11 cellular contexts compared by ENCODE assay signal in the genomic region with DNA sequence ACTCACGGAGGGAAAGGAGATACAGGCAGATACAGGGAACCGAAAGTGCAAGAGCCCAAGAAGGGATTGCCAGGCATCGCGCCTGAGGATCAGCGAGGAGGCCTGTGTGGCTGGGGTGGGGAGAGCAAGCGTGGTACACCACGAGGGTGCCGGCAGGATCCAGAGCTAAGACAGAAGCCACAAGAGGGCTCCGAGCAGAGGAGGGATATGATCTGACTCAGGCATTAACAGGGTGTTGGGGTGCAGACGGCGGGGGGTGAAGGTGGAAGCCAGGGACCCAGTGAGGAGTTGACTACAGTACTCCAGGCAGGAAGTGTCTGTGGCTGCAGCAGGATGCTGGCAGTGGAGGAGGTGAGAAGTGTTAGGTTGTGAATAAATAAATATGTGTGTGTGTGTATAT. TPM values are rescaled to one million over a fixed set of nuclear protein-coding genes. Genes with fewer than 3 reads are reported as not detected.
A peak's percentile ranks its signal among the peaks of the same experiment; 100 is the strongest.
DNase-seq lines count a peak whose midpoint lies in the region; TF ChIP-seq lines count a peak whose summit lies in the region.
"Had no signal": no experiment of that assay in that cellular context is flagged by ENCODE, and none has a peak within 500 bp of the region (broad histone marks: within the 10 kb centered on the region; RNA-seq: fewer than 3 reads in every experiment).

No MANE protein-coding gene starts in this region.

- H3K36me3 ChIP-seq in adrenal gland (replicated peaks in 1 of 2) (peaks cover 0 to 6% of the 10 kb centered on the region in 2 donors), esophagus squamous epithelium (peaks cover 0 to 80% (median 9%) of the 10 kb centered on the region in 3 donors)

- H3K36me3 Mint-ChIP-seq in activated CD4-positive, alpha-beta T cell treated with anti-CD3 and anti-CD28 coated beads, Interleukin-2, amount 10 ng/mL, durations not matched to agents 24 days and 14 days (ENCODE audit: low read depth), result peaks cover 39% of the 10 kb centered on the region

- H3K27ac Mint-ChIP-seq in activated CD4-positive, alpha-beta T cell treated with anti-CD3 and anti-CD28 coated beads, Interleukin-2, amount 10 ng/mL, durations not matched to agents 24 days and 14 days, result peak overlapping the region; percentile 89

- TF ChIP-seq CTCF in adrenal gland (IDR thresholded peaks at IDR 0.05) (no peak), esophagus squamous epithelium (IDR thresholded peaks at IDR 0.05) (no peak)

- peak overlapping the region; percentile 65 for H3K4me3 Mint-ChIP-seq in activated CD4-positive, alpha-beta T cell treated with anti-CD3 and anti-CD28 coated beads, Interleukin-2, amount 10 ng/mL, durations not matched to agents 24 days and 14 days

- H3K4me1 ChIP-seq in adrenal gland (replicated peaks in 1 of 2) (peaks cover 0 to 9% of the 10 kb centered on the region in 2 donors), esophagus squamous epithelium (peaks cover 4 to 33% (median 8%) of the 10 kb centered on the region in 3 donors)

- no peak overlapping the region for H3K27ac ChIP-seq in adrenal gland
- no peak overlapping the region for H3K27ac ChIP-seq in esophagus squamous epithelium

- peaks cover 25% of the 10 kb centered on the region for H3K4me1 Mint-ChIP-seq in activated CD4-positive, alpha-beta T cell treated with anti-CD3 and anti-CD28 coated beads, Interleukin-2, amount 10 ng/mL, durations not matched to agents 24 days and 14 days

- H3K27me3 Mint-ChIP-seq in activated CD4-positive, alpha-beta T cell treated with anti-CD3 and anti-CD28 coated beads, Interleukin-2, amount 10 ng/mL, durations not matched to agents 24 days and 14 days, result no peaks in the 10 kb centered on the region

- DNase-seq in KG1 (lab: John Stamatoyannopoulos, UW) (peak; percentile 16), adrenal gland (no peak), DMS53 (lab: John Stamatoyannopoulos, UW) (no peak), esophagus squamous epithelium (lab: John Stamatoyannopoulos, UW) (no peak), NCI-H2081 treated with DMSO at 0.1 percent for 48 hours (lab: John Stamatoyannopoulos, UW) (no peak)
- peak; percentile 87 for DNase-seq in activated CD4-positive, alpha-beta T cell treated with anti-CD3 and anti-CD28 coated beads, Interleukin-2, amount 10 ng/mL, durations not matched to agents 24 days and 14 days
- DNase-seq in activated naive CD4-positive, alpha-beta T cell treated with anti-CD3 and anti-CD28 coated beads, Interleukin-2, amount 50 U/mL, for 16 hours, result peak; percentile 27
- peak; percentile 41 for DNase-seq in stimulated activated CD8-positive, alpha-beta memory T cell treated with anti-CD3 and anti-CD28 coated beads, Interleukin-12 subunit alpha, Interleukin-12 subunit beta, amount 100 ng/mL, for 4 hours (ENCODE audit: low read depth)
- DNase-seq: EL, midbrain had no signal

- H3K9me3 ChIP-seq in adrenal gland (replicated peaks in 1 of 3) (no peaks in the 10 kb centered on the region), esophagus squamous epithelium (no peaks in the 10 kb centered on the region)

- H3K27me3 ChIP-seq in adrenal gland, result no peaks in the 10 kb centered on the region
- no peaks in the 10 kb centered on the region for H3K27me3 ChIP-seq in esophagus squamous epithelium

- TF ChIP-seq POLR2A in adrenal gland (IDR thresholded peaks at IDR 0.05) (no peak), esophagus squamous epithelium (IDR thresholded peaks at IDR 0.05) (no peak)

- H3K4me3 ChIP-seq in adrenal gland (no peak overlapping the region), esophagus squamous epithelium (no peak overlapping the region)
- H3K4me3 ChIP-seq: smooth muscle cell had no signal

- H3K9me3 Mint-ChIP-seq in activated CD4-positive, alpha-beta T cell treated with anti-CD3 and anti-CD28 coated beads, Interleukin-2, amount 10 ng/mL, durations not matched to agents 24 days and 14 days, result peaks cover 4% of the 10 kb centered on the region

- intact Hi-C loops in activated CD4-positive, alpha-beta T cell treated with anti-CD3 and anti-CD28 coated beads, Interleukin-2, amount 10 ng/mL, durations not matched to agents 24 days and 14 days (cut with micrococcal nuclease), result no loop called here
- intact Hi-C loops in adrenal gland (cut with DNase I) (no loop called here), esophagus squamous epithelium (cut with DNase I) (no loop called here)

- WGBS in adrenal gland, 4 donors, result 69 to 77% (median 76%) methylated on average over 11 of the region's 11 CpGs
- WGBS in esophagus squamous epithelium, 2 donors, result 57 to 75% methylated on average over 11 of the region's 11 CpGs

RNA-seq across cellular contexts. Expression of a gene that starts 5.4 kb away (rescaled TPM):
- total RNA-seq in activated CD4-positive, alpha-beta T cell treated with anti-CD3 and anti-CD28 coated beads, Interleukin-2, amount 10 ng/mL, durations not matched to agents 24 days and 14 days, result 20.3 and 21.8 TPM in 2 replicates
- total RNA-seq in adrenal gland, result 10 to 100 TPM; 39.6 to 86.7 (median 55.7) TPM
- polyA plus RNA-seq in adrenal gland, result 100 to 1,000 TPM in 1 of 3 donors, 10 to 100 TPM in 2; 16.4 to 244 (median 45.4) TPM
- total RNA-seq in esophagus squamous epithelium, result 10 to 100 TPM; 25.1 to 35.5 (median 30.8) TPM

RNA-seq across cellular contexts. Expression of a gene that starts 8.5 kb away (rescaled TPM):
- total RNA-seq in activated CD4-positive, alpha-beta T cell treated with anti-CD3 and anti-CD28 coated beads, Interleukin-2, amount 10 ng/mL, durations not matched to agents 24 days and 14 days, result 51.5 and 54.3 TPM in 2 replicates
- 10 to 100 TPM in 6 of 8 donors, 1 to 10 TPM in 2; 4.0 to 22.0 (median 14.5) TPM for total RNA-seq in adrenal gland
- 10 to 100 TPM; 11.3 to 29.0 (median 23.9) TPM for polyA plus RNA-seq in adrenal gland
- total RNA-seq in esophagus squamous epithelium, result 10 to 100 TPM; 22.3 to 28.0 (median 25.4) TPM

RNA-seq across cellular contexts. Expression of a gene that starts 11.3 kb away (rescaled TPM):
- 4.7 and 5.3 TPM in 2 replicates for total RNA-seq in activated CD4-positive, alpha-beta T cell treated with anti-CD3 and anti-CD28 coated beads, Interleukin-2, amount 10 ng/mL, durations not matched to agents 24 days and 14 days
- 1 to 10 TPM in 2 of 8 donors, under 1 TPM in 5, not detected in 1; 0.55 to 1.3 (median 0.70) TPM for total RNA-seq in adrenal gland
- 10 to 100 TPM in 1 of 3 donors, 1 to 10 TPM in 1, not detected in 1; 2.5 to 13.2 TPM for polyA plus RNA-seq in adrenal gland
- 10 to 100 TPM in 1 of 4 donors, 1 to 10 TPM in 3; 4.0 to 17.7 (median 4.5) TPM for total RNA-seq in esophagus squamous epithelium

RNA-seq across cellular contexts. Expression of a gene that starts 48.7 kb away (rescaled TPM):
- total RNA-seq in activated CD4-positive, alpha-beta T cell treated with anti-CD3 and anti-CD28 coated beads, Interleukin-2, amount 10 ng/mL, durations not matched to agents 24 days and 14 days, result 107 and 111 TPM in 2 replicates
- total RNA-seq in adrenal gland (100 to 1,000 TPM in 1 of 8 donors, 10 to 100 TPM in 7; 22.6 to 137 (median 64.7) TPM), esophagus squamous epithelium (100 to 1,000 TPM in 1 of 4 donors, 10 to 100 TPM in 3; 46.4 to 122 (median 64.0) TPM)
- polyA plus RNA-seq in adrenal gland, result 100 to 1,000 TPM in 2 of 3 donors, 10 to 100 TPM in 1; 39.8 to 730 (median 246) TPM

Comparison
In these comparisons a context has a peak if more than half of its experiments do, and no peak if none do; other contexts are left out.
1. DNase-seq: peak in KG1 (single experiment), activated CD4-positive, alpha-beta T cell treated with anti-CD3 and anti-CD28 coated beads, Interleukin-2, amount 10 ng/mL, durations not matched to agents 24 days and 14 days (single experiment), activated naive CD4-positive, alpha-beta T cell treated with anti-CD3 and anti-CD28 coated beads, Interleukin-2, amount 50 U/mL, for 16 hours (single experiment) and stimulated activated CD8-positive, alpha-beta memory T cell treated with anti-CD3 and anti-CD28 coated beads, Interleukin-12 subunit alpha, Interleukin-12 subunit beta, amount 100 ng/mL, for 4 hours (single experiment); none in adrenal gland (0 of 7), DMS53 (single experiment), esophagus squamous epithelium (single experiment) and NCI-H2081 treated with DMSO at 0.1 percent for 48 hours (single experiment).